Comparison of ENCODE assay signal across 14 cellular contexts in the genomic region with DNA sequence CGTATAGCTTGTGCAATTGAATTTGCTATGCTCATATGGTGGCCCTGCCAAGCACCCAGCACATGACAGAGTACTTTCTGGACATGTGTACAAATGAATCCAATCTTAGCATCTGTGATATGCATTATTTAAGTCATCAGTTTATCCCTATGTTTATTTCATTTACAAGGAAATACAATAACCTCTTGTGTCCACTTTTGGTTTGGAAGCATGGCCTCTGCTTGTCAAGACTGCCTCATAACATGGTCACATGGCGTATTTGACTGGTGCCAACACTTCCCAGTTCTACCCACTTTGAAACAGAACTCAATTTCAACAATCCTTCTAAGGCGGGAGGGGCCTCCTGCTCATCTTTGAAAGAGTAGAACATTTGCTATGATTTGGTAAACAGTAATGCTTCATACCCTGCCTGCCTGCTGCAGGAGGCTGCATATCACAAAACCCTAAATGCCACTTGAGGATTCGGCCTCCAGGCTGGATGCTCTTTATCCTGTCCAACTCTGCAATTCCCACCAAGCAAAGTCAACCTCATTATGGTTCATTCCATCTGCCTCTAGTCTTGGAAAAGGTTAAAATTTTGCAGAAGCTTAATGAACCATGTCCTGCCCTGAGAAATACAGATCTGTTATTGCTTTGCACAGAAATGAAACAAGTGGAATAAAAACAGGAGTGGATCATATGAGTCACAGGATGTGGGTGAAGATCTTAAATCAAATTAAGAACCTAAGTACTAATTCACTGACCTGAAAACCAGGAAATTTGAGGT.
DNase-seq lines count a peak whose midpoint lies in the region; ATAC-seq and TF ChIP-seq lines count a peak whose summit lies in the region.
"Had no signal": no experiment of that assay in that cellular context is flagged by ENCODE, and none has a peak within 500 bp of the region (broad histone marks: within the 10 kb centered on the region; RNA-seq: fewer than 3 reads in every experiment).

No MANE protein-coding gene starts in this region.

- peaks cover 25% of the 10 kb centered on the region for H3K4me1 Mint-ChIP-seq in T-helper 2 cell treated with Interferon-gamma antibody and Interleukin-4, amounts not matched to agents 5 μg/mL and 100 μg/mL, for 36 hours (ENCODE audit: low read depth)
- H3K4me1 Mint-ChIP-seq in WTC11, result no peaks in the 10 kb centered on the region

- in situ Hi-C loops in ACHN (cut with HindIII; ENCODE audit: low pct_ligation_motif_present, low pct_unique_long_range_greater_than_20kb, low sequenced_read_pairs), result no loop called here

- peaks cover 11% of the 10 kb centered on the region for H3K27me3 Mint-ChIP-seq in T-helper 2 cell treated with Interferon-gamma antibody and Interleukin-4, amounts not matched to agents 5 μg/mL and 100 μg/mL, for 36 hours (ENCODE audit: low read depth)
- no peaks in the 10 kb centered on the region for H3K27me3 Mint-ChIP-seq in WTC11 (ENCODE audit: low read depth)

- peaks cover 3% of the 10 kb centered on the region for H3K36me3 Mint-ChIP-seq in T-helper 2 cell treated with Interferon-gamma antibody and Interleukin-4, amounts not matched to agents 5 μg/mL and 100 μg/mL, for 36 hours (ENCODE audit: low read depth)
- H3K36me3 Mint-ChIP-seq in WTC11, result no peaks in the 10 kb centered on the region

- H3K27ac Mint-ChIP-seq in T-helper 2 cell treated with Interferon-gamma antibody and Interleukin-4, amounts not matched to agents 5 μg/mL and 100 μg/mL, for 36 hours, result peak overlapping the region; percentile 70
- no peak overlapping the region for H3K27ac Mint-ChIP-seq in WTC11

- peak; percentile 71 for DNase-seq in ACHN
- DNase-seq in Daoy (ENCODE audit: low read depth), result peak; percentile 19
- peak; percentile 18 for DNase-seq in T-helper 2 cell treated with Interferon-gamma antibody and Interleukin-4, amounts not matched to agents 5 μg/mL and 100 μg/mL, for 36 hours (ENCODE audit: low spot score)
- peak; percentile 74 for DNase-seq in fibroblast of gingiva (ENCODE audit: low read depth)
- no peak for DNase-seq in mesenteric fat pad (ENCODE audit: low spot score)
- no peak for DNase-seq in WTC11 (ENCODE audit: low spot score)
- DNase-seq in SHP77 treated with DMSO at 0.1 percent for 48 hours (lab: John Stamatoyannopoulos, UW), result no peak
- DNase-seq: activated CD4-positive, alpha-beta T cell treated with anti-CD3 and anti-CD28 coated beads, Interleukin-2, amount 50 U/mL, for 48 hours; C1 segment of cervical spinal cord; mammary epithelial cell; NCI-H1105; NCI-H526 treated with DMSO at 0.1 percent for 48 hours; stimulated activated naive CD4-positive, alpha-beta T cell had no signal

- CTCF ChIA-PET in WTC11 (lab: Charles Lee), result no interaction called here

- peaks cover 13% of the 10 kb centered on the region for H3K9me3 Mint-ChIP-seq in T-helper 2 cell treated with Interferon-gamma antibody and Interleukin-4, amounts not matched to agents 5 μg/mL and 100 μg/mL, for 36 hours
- H3K9me3 Mint-ChIP-seq in WTC11, result no peaks in the 10 kb centered on the region

- peak overlapping the region; percentile 29 for H3K4me3 Mint-ChIP-seq in T-helper 2 cell treated with Interferon-gamma antibody and Interleukin-4, amounts not matched to agents 5 μg/mL and 100 μg/mL, for 36 hours
- no peak overlapping the region for H3K4me3 Mint-ChIP-seq in WTC11

- TF ChIP-seq CTCF in WTC11 (IDR thresholded peaks at IDR 0.05), result no peak

- POLR2A ChIA-PET in WTC11 (lab: Charles Lee), result no interaction called here

- ATAC-seq in WTC11 (no peak), GM18498 (IDR thresholded peaks at IDR 0.05; ENCODE audit: unreplicated experiment) (no peak)

TF ChIP-seq in WTC11, 78 proteins besides CTCF, POLR2A, EP300 and RAD21:
- TF ChIP-seq NR1H2 (CRISPR knock-in tag; IDR thresholded peaks at IDR 0.05) (no peak), NFE2L1 (CRISPR knock-in tag; IDR thresholded peaks at IDR 0.05) (no peak), SMAD4 (CRISPR knock-in tag; IDR thresholded peaks at IDR 0.05) (no peak), HMGA2 (CRISPR knock-in tag; IDR thresholded peaks at IDR 0.05) (no peak), TCF7 (CRISPR knock-in tag; IDR thresholded peaks at IDR 0.05; ENCODE audit: low read depth) (no peak), SOX15 (CRISPR knock-in tag; IDR thresholded peaks at IDR 0.05) (no peak), FOXK1 (CRISPR knock-in tag; IDR thresholded peaks at IDR 0.05) (no peak), FOXP1 (CRISPR knock-in tag; IDR thresholded peaks at IDR 0.05; ENCODE audit: borderline replicate concordance) (no peak), GABPB1 (CRISPR knock-in tag; IDR thresholded peaks at IDR 0.05) (no peak), TEAD1 (CRISPR knock-in tag; IDR thresholded peaks at IDR 0.05) (no peak)
- TF ChIP-seq, protein P1, sequence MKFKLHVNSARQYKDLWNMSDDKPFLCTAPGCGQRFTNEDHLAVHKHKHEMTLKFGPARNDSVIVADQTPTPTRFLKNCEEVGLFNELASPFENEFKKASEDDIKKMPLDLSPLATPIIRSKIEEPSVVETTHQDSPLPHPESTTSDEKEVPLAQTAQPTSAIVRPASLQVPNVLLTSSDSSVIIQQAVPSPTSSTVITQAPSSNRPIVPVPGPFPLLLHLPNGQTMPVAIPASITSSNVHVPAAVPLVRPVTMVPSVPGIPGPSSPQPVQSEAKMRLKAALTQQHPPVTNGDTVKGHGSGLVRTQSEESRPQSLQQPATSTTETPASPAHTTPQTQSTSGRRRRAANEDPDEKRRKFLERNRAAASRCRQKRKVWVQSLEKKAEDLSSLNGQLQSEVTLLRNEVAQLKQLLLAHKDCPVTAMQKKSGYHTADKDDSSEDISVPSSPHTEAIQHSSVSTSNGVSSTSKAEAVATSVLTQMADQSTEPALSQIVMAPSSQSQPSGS (CRISPR knock-in tag; IDR thresholded peaks at IDR 0.05; ENCODE audit: borderline replicate concordance, low read depth), result no peak
- TF ChIP-seq, protein P2, sequence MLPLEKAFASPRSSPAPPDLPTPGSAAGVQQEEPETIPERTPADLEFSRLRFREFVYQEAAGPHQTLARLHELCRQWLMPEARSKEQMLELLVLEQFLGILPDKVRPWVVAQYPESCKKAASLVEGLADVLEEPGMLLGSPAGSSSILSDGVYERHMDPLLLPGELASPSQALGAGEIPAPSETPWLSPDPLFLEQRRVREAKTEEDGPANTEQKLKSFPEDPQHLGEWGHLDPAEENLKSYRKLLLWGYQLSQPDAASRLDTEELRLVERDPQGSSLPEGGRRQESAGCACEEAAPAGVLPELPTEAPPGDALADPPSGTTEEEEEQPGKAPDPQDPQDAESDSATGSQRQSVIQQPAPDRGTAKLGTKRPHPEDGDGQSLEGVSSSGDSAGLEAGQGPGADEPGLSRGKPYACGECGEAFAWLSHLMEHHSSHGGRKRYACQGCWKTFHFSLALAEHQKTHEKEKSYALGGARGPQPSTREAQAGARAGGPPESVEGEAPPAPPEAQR (CRISPR knock-in tag; IDR thresholded peaks at IDR 0.05), result no peak
- TF ChIP-seq, protein P3, sequence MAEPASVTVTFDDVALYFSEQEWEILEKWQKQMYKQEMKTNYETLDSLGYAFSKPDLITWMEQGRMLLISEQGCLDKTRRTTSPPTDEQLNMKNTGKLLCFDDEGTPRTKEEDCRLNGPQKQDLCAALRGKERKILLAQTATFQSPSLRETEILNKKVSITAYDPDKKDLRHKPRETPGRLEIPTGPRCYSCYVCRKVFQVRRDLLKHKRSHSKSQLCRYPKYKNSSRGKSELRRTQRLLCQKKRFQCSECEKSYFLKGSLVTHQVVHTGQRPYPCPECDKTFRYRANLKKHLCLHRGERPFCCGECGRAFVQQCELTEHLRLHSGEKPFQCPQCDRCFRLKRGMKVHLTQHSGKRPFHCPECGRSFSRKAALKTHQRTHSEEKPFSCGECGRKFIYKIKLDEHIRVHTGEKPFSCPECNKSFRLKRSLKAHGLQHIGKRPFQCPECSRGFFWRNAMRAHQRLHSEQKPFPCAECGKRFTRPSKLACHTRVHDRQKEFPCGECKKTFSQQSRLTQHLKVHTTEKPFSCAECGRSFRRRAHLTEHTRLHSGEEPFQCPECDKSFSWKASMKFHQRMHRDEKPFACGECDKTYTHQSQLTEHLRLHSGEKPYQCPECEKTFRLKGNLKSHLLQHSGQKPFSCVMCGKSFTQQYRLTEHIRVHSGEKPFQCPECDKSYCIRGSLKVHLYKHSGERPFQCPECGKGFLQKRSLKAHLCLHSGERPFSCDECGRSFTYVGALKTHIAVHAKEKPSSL (CRISPR knock-in tag; conservative IDR thresholded peaks at IDR 0.05), result no peak

Comparison
In these comparisons a context has a peak if more than half of its experiments do, and no peak if none do; other contexts are left out.
1. DNase-seq: peak in ACHN (single experiment), Daoy (single experiment), T-helper 2 cell treated with Interferon-gamma antibody and Interleukin-4, amounts not matched to agents 5 μg/mL and 100 μg/mL, for 36 hours (single experiment) and fibroblast of gingiva (single experiment); none in mesenteric fat pad (single experiment), WTC11 (single experiment) and SHP77 treated with DMSO at 0.1 percent for 48 hours (single experiment).